Comparison of ENCODE assay signal across 8 cellular contexts in the genomic region with DNA sequence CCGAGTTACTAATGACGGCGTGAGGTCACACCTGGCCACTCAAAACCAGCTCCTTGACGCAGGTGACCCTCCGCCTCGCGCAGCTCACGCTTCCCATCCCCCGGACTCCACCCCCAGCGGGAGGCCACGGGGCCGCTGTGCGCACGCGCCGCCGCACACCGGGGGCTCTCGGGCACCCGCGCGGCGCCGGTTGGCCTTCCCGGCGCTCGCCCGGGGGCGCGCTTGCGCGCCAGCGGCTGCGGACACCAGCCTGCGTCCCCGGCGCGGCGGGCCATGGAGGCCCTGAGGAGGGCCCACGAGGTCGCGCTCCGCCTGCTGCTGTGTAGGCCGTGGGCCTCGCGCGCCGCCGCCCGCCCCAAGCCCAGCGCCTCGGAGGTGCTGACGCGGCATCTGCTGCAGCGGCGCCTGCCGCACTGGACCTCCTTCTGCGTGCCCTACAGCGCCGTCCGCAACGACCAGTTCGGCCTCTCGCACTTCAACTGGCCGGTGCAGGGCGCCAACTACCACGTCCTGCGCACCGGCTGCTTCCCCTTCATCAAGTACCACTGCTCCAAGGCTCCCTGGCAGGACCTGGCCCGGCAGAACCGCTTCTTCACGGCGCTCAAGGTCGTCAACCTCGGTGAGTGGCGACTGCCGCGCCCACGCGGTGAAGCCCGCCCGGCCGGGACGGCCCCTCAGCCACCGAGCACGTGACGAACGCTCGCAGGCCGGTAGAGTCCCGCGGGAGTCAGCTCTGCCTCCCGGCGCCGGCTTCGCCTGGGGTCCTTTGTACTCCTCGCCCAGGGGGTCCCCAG. TPM values are rescaled to one million over a fixed set of nuclear protein-coding genes. Genes with fewer than 3 reads are reported as not detected.
A peak's percentile ranks its signal among the peaks of the same experiment; 100 is the strongest.
DNase-seq lines count a peak whose midpoint lies in the region; ATAC-seq and TF ChIP-seq lines count a peak whose summit lies in the region.

A gene (plus strand): TSS at position 156 of the 794 bp plus-strand sequence. CDS start 118 bp downstream, at position 274.

- no peaks in the 10 kb centered on the region for H3K9me3 Mint-ChIP-seq in T-cell

- H3K27ac Mint-ChIP-seq in T-cell = peak within 1 kb of the TSS; percentile 92 to 96

- peaks cover 28% of the 10 kb centered on the region for H3K4me1 ChIP-seq in psoas muscle
- H3K4me1 ChIP-seq in urinary bladder (ENCODE audit: insufficient read depth) = no peaks in the 10 kb centered on the region

- H3K4me1 Mint-ChIP-seq in T-cell = peaks cover 28 to 36% (median 29%) of the 10 kb centered on the region in 3 donors

- no peaks in the 10 kb centered on the region for H3K27me3 ChIP-seq in psoas muscle (ENCODE audit: insufficient read depth in 3 of 3, low read length in 2 of 3)

- peaks cover 3% of the 10 kb centered on the region for H3K36me3 Mint-ChIP-seq in T-cell

- TF ChIP-seq CTCF in GM13976 (IDR thresholded peaks at IDR 0.05; ENCODE audit: borderline replicate concordance, control extremely low read depth, extremely low read depth, insufficient read depth, missing control alignments) = peak; percentile 8
- TF ChIP-seq CTCF in psoas muscle (IDR thresholded peaks at IDR 0.05) = no peak

- peak within 1 kb of the TSS; percentile 89 to 93 (median 91) for H3K4me3 Mint-ChIP-seq in T-cell

- no peaks in the 10 kb centered on the region for H3K9me3 ChIP-seq in psoas muscle

- H3K36me3 ChIP-seq in psoas muscle (ENCODE audit: insufficient read depth in 1 of 2, low read depth in 1 of 2) = peaks cover 0 to 22% of the 10 kb centered on the region in 2 donors
- no peaks in the 10 kb centered on the region for H3K36me3 ChIP-seq in urinary bladder (ENCODE audit: insufficient read depth)

- CTCF ChIA-PET in T-cell (lab: Charles Lee) = interaction anchor here in 1 of 2 donors (0.6 to 0.9 kb wide), 2 partner anchors 66 to 318 kb away, joined by 3 to 4 read pairs; no protein-coding TSS in a partner anchor

- no peaks in the 10 kb centered on the region for H3K27me3 Mint-ChIP-seq in T-cell

- intact Hi-C loops in left ventricle myocardium superior (cut with micrococcal nuclease) (no loop called here), psoas muscle (cut with DNase I) (loop anchor here in 1 of 2 donors (5.0 kb wide), 2 partner anchors 316 to 531 kb away; a partner anchor contains a TSS)

- 0% methylated on average over 78 to 97 of the region's 97 CpGs for WGBS in psoas muscle, 3 donors
- under 1% methylated on average over 97 of the region's 97 CpGs for WGBS in urinary bladder

- ATAC-seq in HG02623 (IDR thresholded peaks at IDR 0.05; ENCODE audit: unreplicated experiment) (peak; percentile 73), T-cell (replicated peaks in 1 of 4) (peak; percentile 83 to 86 (median 84)), left ventricle myocardium superior (peak; percentile 94), psoas muscle (peak; percentile 84 to 90 (median 87))

- H3K4me3 ChIP-seq in psoas muscle (peak within 1 kb of the TSS; percentile 93), urinary bladder (ENCODE audit: low read depth, low read length) (peak within 1 kb of the TSS; percentile 88)

- in situ Hi-C loops in GM13976 (cut with MboI; ENCODE audit: low sequenced_read_pairs, unreplicated experiment) = no loop called here

- POLR2A ChIA-PET in T-cell (lab: Charles Lee) = interaction anchor here in 1 of 2 donors (0.5 kb wide), 2 partner anchors 21 to 1297 kb away, joined by 3 to 9 read pairs; a partner anchor contains a TSS

- peak; percentile 95 for DNase-seq in GM13976 (ENCODE audit: low spot score)
- peak; percentile 69 for DNase-seq in NCI-H1092 (lab: John Stamatoyannopoulos, UW)
- peak; percentile 57 to 87 (median 76) for DNase-seq in T-cell
- DNase-seq in amniotic epithelial cell (ENCODE audit: low read depth) = peak; percentile 73
- peak; percentile 93 for DNase-seq in left ventricle myocardium superior
- DNase-seq in psoas muscle = peak; percentile 88 to 92

- peak within 1 kb of the TSS; percentile 99 for H3K27ac ChIP-seq in psoas muscle
- H3K27ac ChIP-seq in urinary bladder (ENCODE audit: low read depth) = peak within 1 kb of the TSS; percentile 97

RNA-seq across cellular contexts. Expression of the gene that starts here (rescaled TPM):
- total RNA-seq in T-cell (1 to 10 TPM; 8.2 to 9.3 (median 8.9) TPM), left ventricle myocardium superior (13.6 TPM), psoas muscle (10 to 100 TPM; 11.2 to 20.9 (median 11.9) TPM), urinary bladder (5.1 TPM)
- polyA plus RNA-seq in psoas muscle (10 to 100 TPM in 1 of 3 donors, 1 to 10 TPM in 2; 6.9 to 10.3 (median 8.2) TPM), urinary bladder (5.2 TPM)

Comparison
In these comparisons a context has a peak if more than half of its experiments do, and no peak if none do; other contexts are left out.
1. Peak in every context shown above with its lines: DNase-seq, ATAC-seq, H3K4me3 ChIP-seq and H3K27ac ChIP-seq.